ENCODE assay signal across 14 cellular contexts in genomic region chr17:38720941-38721340, GRCh38.
"Had no signal": no experiment of that assay in that cellular context is flagged by ENCODE, and none has a peak within 500 bp of the region (broad histone marks: within the 10 kb centered on the region; RNA-seq: fewer than 3 reads in every experiment).

No MANE protein-coding gene starts in this region.

- H3K27me3 Mint-ChIP-seq: activated CD4-positive, alpha-beta T cell treated with anti-CD3 and anti-CD28 coated beads, Interleukin-2, amount 10 ng/mL, durations not matched to agents 24 days and 14 days had no signal

- H3K4me3 Mint-ChIP-seq: activated CD4-positive, alpha-beta T cell treated with anti-CD3 and anti-CD28 coated beads, Interleukin-2, amount 10 ng/mL, durations not matched to agents 24 days and 14 days; T-helper 1 cell treated with Interleukin-12 subunit alpha and Interleukin-12 subunit beta and Interleukin-4 antibody, amounts not matched to agents 30 μg/mL and 1 μg/mL, for 36 hours had no signal

- H3K9ac ChIP-seq: SK-N-SH had no signal

- H3K4me2 ChIP-seq: hepatocyte, SK-N-SH had no signal

- H3K27ac ChIP-seq: hepatocyte, right atrium auricular region had no signal

- H3K9me3 ChIP-seq: gastroesophageal sphincter, right atrium auricular region, SK-N-SH had no signal

- H2AFZ ChIP-seq: hepatocyte had no signal

- DNase-seq: activated CD4-positive, alpha-beta T cell treated with anti-CD3 and anti-CD28 coated beads, Interleukin-2, amount 10 ng/mL, durations not matched to agents 24 days and 14 days; activated T-cell treated with anti-CD3 and anti-CD28 coated beads, Interleukin-2, amount 50 U/mL, for 1 hour; central memory CD4-positive, alpha-beta T cell; effector CD4-positive, alpha-beta T cell; nucleus accumbens; SK-N-SH; stimulated activated CD4-positive, alpha-beta T cell treated with anti-CD3 and anti-CD28 coated beads, Interleukin-1b, Interleukin-23, amount 100 ng/mL, for 48 hours; stimulated activated naive CD4-positive, alpha-beta T cell treated with Interleukin-2 at 50 U/mL for 16 hours had no signal

- H3K27me3 ChIP-seq: gastroesophageal sphincter, hepatocyte, right atrium auricular region had no signal

- H3K4me3 ChIP-seq: coronary artery, gastroesophageal sphincter, hepatocyte, right atrium auricular region had no signal

- ATAC-seq: gastroesophageal sphincter had no signal

- H3K9me3 Mint-ChIP-seq: activated CD4-positive, alpha-beta T cell treated with anti-CD3 and anti-CD28 coated beads, Interleukin-2, amount 10 ng/mL, durations not matched to agents 24 days and 14 days; T-helper 1 cell treated with Interleukin-12 subunit alpha and Interleukin-12 subunit beta and Interleukin-4 antibody, amounts not matched to agents 30 μg/mL and 1 μg/mL, for 36 hours had no signal

- H3K79me2 ChIP-seq: hepatocyte had no signal

- H3K27ac Mint-ChIP-seq: activated CD4-positive, alpha-beta T cell treated with anti-CD3 and anti-CD28 coated beads, Interleukin-2, amount 10 ng/mL, durations not matched to agents 24 days and 14 days; T-helper 1 cell treated with Interleukin-12 subunit alpha and Interleukin-12 subunit beta and Interleukin-4 antibody, amounts not matched to agents 30 μg/mL and 1 μg/mL, for 36 hours had no signal

- FAIRE-seq: endothelial cell of umbilical vein had no signal
